17 cellular contexts compared by ENCODE assay signal in genomic region chr19:18843960-18844359, GRCh38. TPM values are rescaled to one million over a fixed set of nuclear protein-coding genes. Genes with fewer than 3 reads are reported as not detected.
A peak's percentile ranks its signal among the peaks of the same experiment; 100 is the strongest.
DNase-seq lines count a peak whose midpoint lies in the region; ATAC-seq, FAIRE-seq and TF ChIP-seq lines count a peak whose summit lies in the region.
"Had no signal": no experiment of that assay in that cellular context is flagged by ENCODE, and none has a peak within 500 bp of the region (broad histone marks: within the 10 kb centered on the region; RNA-seq: fewer than 3 reads in every experiment).

No MANE protein-coding gene starts in this region.

- H3K27ac Mint-ChIP-seq in activated naive CD4-positive, alpha-beta T cell treated with anti-CD3 and anti-CD28 coated beads, Interleukin-2, amount 50 U/mL, for 24 hours = no peak overlapping the region
- peak overlapping the region; percentile 4 for H3K27ac Mint-ChIP-seq in stimulated activated memory B cell treated with anti-CD40 and anti-IgM and Interleukin-4, amounts not matched to agents 10 μg/mL and 1 μg/mL and 100 μg/mL, for 72 hours

- intact Hi-C loops in GM12878 (cut with micrococcal nuclease; ENCODE audit: unreplicated experiment) = loop anchor here (10.0 kb wide), 2 partner anchors 159 to 389 kb away; partner anchors contain the start of gene CRTC1
- intact Hi-C loops in prostate gland (cut with DNase I) = no loop called here

- 39% methylated on average over 7 of the region's 7 CpGs for WGBS in GM12878 (ENCODE audit: insufficient coverage, insufficient replicate concordance, low lambda C conversion rate, missing lambda C conversion rate)
- 77% methylated on average over 7 of the region's 7 CpGs for WGBS in prostate gland

- POLR2A ChIA-PET in GM12878 (lab: Charles Lee) = interaction anchor here (0.6 to 1.3 kb wide), 6 partner anchors 10 to 268 kb away, joined by 3 to 10 read pairs (median 4); partner anchors contain the start of gene UPF1

- peaks cover 87% of the 10 kb centered on the region for H3K4me1 Mint-ChIP-seq in activated naive CD4-positive, alpha-beta T cell treated with anti-CD3 and anti-CD28 coated beads, Interleukin-2, amount 50 U/mL, for 24 hours
- peaks cover 97% of the 10 kb centered on the region for H3K4me1 Mint-ChIP-seq in stimulated activated memory B cell treated with anti-CD40 and anti-IgM and Interleukin-4, amounts not matched to agents 10 μg/mL and 1 μg/mL and 100 μg/mL, for 72 hours

- H2AFZ ChIP-seq in GM12878 (ENCODE audit: control insufficient read depth, low read depth, low read length) = no peak overlapping the region

- H3K27me3 ChIP-seq in SJCRH30 = no peaks in the 10 kb centered on the region
- no peaks in the 10 kb centered on the region for H3K27me3 ChIP-seq in GM12878 (replicated peaks in 1 of 2; ENCODE audit: control insufficient read depth in 2 of 2, insufficient read depth in 2 of 2, low read length in 1 of 2)
- H3K27me3 ChIP-seq in prostate gland (replicated peaks; ENCODE audit: insufficient read depth) = no peaks in the 10 kb centered on the region
- H3K27me3 ChIP-seq: gastrocnemius medialis had no signal

- RAD21 ChIA-PET in GM12878 (lab: Charles Lee; ENCODE audit: unreplicated experiment) = interaction anchor here (0.6 to 0.9 kb wide), 6 partner anchors 8 to 426 kb away, joined by 3 to 4 read pairs (median 3); no protein-coding TSS in a partner anchor

- TF ChIP-seq EP300 in GM12878 (IDR thresholded peaks at IDR 0.05; ENCODE audit: borderline replicate concordance in 1 of 2, control insufficient read depth in 1 of 2, low read depth in 2 of 2, low read length in 2 of 2) = no peak

- no TSS peak for BruUV-seq in GM12878 (replicated peaks; lab: Mats Ljungman, UMichigan)

- H3K36me3 ChIP-seq in SJCRH30 = peaks cover 16% of the 10 kb centered on the region
- peaks cover 3 to 31% of the 10 kb centered on the region in 2 experiments; a peak in 3 of 4 replicates for H3K36me3 ChIP-seq in GM12878 (ENCODE audit: control insufficient read depth in 2 of 2, insufficient read depth in 2 of 2, low read length in 1 of 2)
- no peaks in the 10 kb centered on the region for H3K36me3 ChIP-seq in prostate gland
- H3K36me3 ChIP-seq: gastrocnemius medialis had no signal

- peaks cover 87% of the 10 kb centered on the region for H3K79me2 ChIP-seq in GM12878 (ENCODE audit: control insufficient read depth, insufficient read depth, low read length)

- H3K9me3 ChIP-seq in SJCRH30 (replicated peaks) (no peaks in the 10 kb centered on the region), GM12878 (replicated peaks; ENCODE audit: control insufficient read depth, insufficient read depth, low read length) (no peaks in the 10 kb centered on the region), prostate gland (no peaks in the 10 kb centered on the region)
- H3K9me3 ChIP-seq: gastrocnemius medialis, lower lobe of right lung had no signal

- peaks cover 43% of the 10 kb centered on the region for H4K20me1 ChIP-seq in GM12878 (ENCODE audit: control insufficient read depth, insufficient read depth)

- H3K4me2 ChIP-seq in GM12878 (ENCODE audit: control insufficient read depth, insufficient read depth) = peak overlapping the region; percentile 52

- in situ Hi-C loops in GM12878 (cut with MboI) = no loop called here

- no peak for TF ChIP-seq RAD21 in GM12878 (IDR thresholded peaks at IDR 0.05; ENCODE audit: insufficient read depth, low read depth, low read length)

- H3K27me3 Mint-ChIP-seq in activated naive CD4-positive, alpha-beta T cell treated with anti-CD3 and anti-CD28 coated beads, Interleukin-2, amount 50 U/mL, for 24 hours = no peaks in the 10 kb centered on the region
- no peaks in the 10 kb centered on the region for H3K27me3 Mint-ChIP-seq in stimulated activated memory B cell treated with anti-CD40 and anti-IgM and Interleukin-4, amounts not matched to agents 10 μg/mL and 1 μg/mL and 100 μg/mL, for 72 hours
- H3K27me3 Mint-ChIP-seq: naive B cell had no signal

- TF ChIP-seq CTCF in GM12878 (IDR thresholded peaks at IDR 0.05 in 2 of 3, conservative IDR thresholded peaks at IDR 0.05 in 1 of 3; ENCODE audit: control insufficient read depth in 2 of 3, extremely low read depth in 1 of 3, insufficient read depth in 1 of 3, low read depth in 3 of 3, low read length in 3 of 3) = no peak
- TF ChIP-seq CTCF in prostate gland (IDR thresholded peaks at IDR 0.05) = no peak

- CTCF ChIA-PET in GM12878 (lab: Yijun Ruan, JAX) = interaction anchor here (0.6 to 7.4 kb wide), 8 partner anchors 9 to 393 kb away, joined by 3 to 109 read pairs (median 3); partner anchors contain the start of genes REX1BD and UPF1

- peak overlapping the region; percentile 70 for H3K4me3 Mint-ChIP-seq in activated naive CD4-positive, alpha-beta T cell treated with anti-CD3 and anti-CD28 coated beads, Interleukin-2, amount 50 U/mL, for 24 hours
- H3K4me3 Mint-ChIP-seq in stimulated activated memory B cell treated with anti-CD40 and anti-IgM and Interleukin-4, amounts not matched to agents 10 μg/mL and 1 μg/mL and 100 μg/mL, for 72 hours = no peak overlapping the region

- FAIRE-seq in GM12878 (lab: Jason Lieb, UNC) = no peak

- H3K4me3 ChIP-seq in SJCRH30 = no peak overlapping the region
- H3K4me3 ChIP-seq in GM12878 = no peak overlapping the region
- no peak overlapping the region for H3K4me3 ChIP-seq in prostate gland
- H3K4me3 ChIP-seq: gastrocnemius medialis, lower lobe of right lung had no signal

- no peaks in the 10 kb centered on the region for H3K9me3 Mint-ChIP-seq in activated naive CD4-positive, alpha-beta T cell treated with anti-CD3 and anti-CD28 coated beads, Interleukin-2, amount 50 U/mL, for 24 hours
- H3K9me3 Mint-ChIP-seq in stimulated activated memory B cell treated with anti-CD40 and anti-IgM and Interleukin-4, amounts not matched to agents 10 μg/mL and 1 μg/mL and 100 μg/mL, for 72 hours = no peaks in the 10 kb centered on the region
- H3K9me3 Mint-ChIP-seq: naive B cell had no signal

- SMC1A ChIA-PET in GM12878 (lab: Charles Lee; ENCODE audit: uncharacterized antibody, unreplicated experiment) = interaction anchor here (0.9 to 4.5 kb wide), 3 partner anchors 11 to 251 kb away, joined by 3 to 24 read pairs (median 3); partner anchors contain the start of gene UPF1

- ATAC-seq in GM12878 = peak; percentile 25
- ATAC-seq in stimulated activated memory B cell treated with anti-CD40 and anti-IgM and Interleukin-4, amounts not matched to agents 10 μg/mL and 1 μg/mL and 100 μg/mL, for 72 hours = no peak
- ATAC-seq: gastrocnemius medialis, lower lobe of right lung had no signal

- H3K36me3 Mint-ChIP-seq in activated naive CD4-positive, alpha-beta T cell treated with anti-CD3 and anti-CD28 coated beads, Interleukin-2, amount 50 U/mL, for 24 hours = peaks cover 3% of the 10 kb centered on the region
- peaks cover 2% of the 10 kb centered on the region for H3K36me3 Mint-ChIP-seq in stimulated activated memory B cell treated with anti-CD40 and anti-IgM and Interleukin-4, amounts not matched to agents 10 μg/mL and 1 μg/mL and 100 μg/mL, for 72 hours
- H3K36me3 Mint-ChIP-seq: naive B cell had no signal

- H3K9ac ChIP-seq in GM12878 (ENCODE audit: control insufficient read depth, insufficient read depth, low read length) = no peak overlapping the region

- TF ChIP-seq POLR2A in GM12878 (IDR thresholded peaks at IDR 0.05; ENCODE audit: low read depth, low read length) = no peak
- TF ChIP-seq POLR2A in prostate gland (IDR thresholded peaks at IDR 0.05) = no peak

- H3K4me1 ChIP-seq in SJCRH30 = peaks cover 11% of the 10 kb centered on the region
- H3K4me1 ChIP-seq in GM12878 (ENCODE audit: control insufficient read depth, insufficient read depth, low read length) = peaks cover 58% of the 10 kb centered on the region
- peaks cover 26% of the 10 kb centered on the region for H3K4me1 ChIP-seq in prostate gland (replicated peaks)

- no peak for DNase-seq in activated naive CD4-positive, alpha-beta T cell treated with anti-CD3 and anti-CD28 coated beads, Interleukin-2, amount 50 U/mL, for 16 hours
- DNase-seq in SJCRH30 = no peak
- DNase-seq in GM12878 (ENCODE audit: low read depth, low spot score) = no peak
- no peak for DNase-seq in NCI-H524 (lab: John Stamatoyannopoulos, UW)
- DNase-seq in prostate gland (ENCODE audit: low spot score) = no peak
- no peak for DNase-seq in Kasumi-1 (lab: John Stamatoyannopoulos, UW)
- DNase-seq: DMS153; gastrocnemius medialis; lower lobe of right lung; naive B cell; NCI-H1694; SHP77; stimulated activated CD4-positive, alpha-beta T cell treated with anti-CD3 and anti-CD28 coated beads, Interleukin-12 subunit alpha, Interleukin-12 subunit beta, amount 100 ng/mL, for 4 hours; T1000 had no signal

- 0 out of 2 replicates have a peak overlapping the region, but pooled peaks have one; percentile 23 for H3K27ac ChIP-seq in SJCRH30
- peak overlapping the region; percentile 16; the same call in 1 of the 2 replicates for H3K27ac ChIP-seq in GM12878 (ENCODE audit: control insufficient read depth, insufficient read depth)
- H3K27ac ChIP-seq in prostate gland = no peak overlapping the region
- H3K27ac ChIP-seq: gastrocnemius medialis, lower lobe of right lung had no signal

RNA-seq across cellular contexts. Expression of gene UPF1, which starts 12.2 kb away (rescaled TPM):
- 50.4 and 53.0 TPM in 2 replicates for total RNA-seq in SJCRH30 (2014; rRNA removed; shearing (Covaris generic))
- 99.0 and 125 TPM in 2 replicates for total RNA-seq in GM12878 (2013; cell fraction: nucleolus; rRNA removed)
- total RNA-seq in GM12878 (2014; rRNA removed) (35.3 and 40.6 TPM in 2 replicates), GM12878 (2014; rRNA removed; fragmentation: Illumina TruSeq; extraction: Trizol) (14.5 and 16.1 TPM in 2 replicates), GM12878 (2021) (71.9 and 80.9 TPM in 2 replicates), prostate gland (100 to 1,000 TPM; 105 to 171 TPM)
- 9.9 TPM for polyA plus RNA-seq in GM12878 (2011; ENCODE audit: low read depth)
- polyA plus RNA-seq in GM12878 (2011; rRNA removed) (8.9 and 22.8 TPM in 2 replicates), GM12878 (2014; fragmentation: Illumina TruSeq; extraction: Trizol) (26.2 and 33.5 TPM in 2 replicates), GM12878 (2014; fragmentation: Nextera tagmentation; extraction: Ambion mirVana) (1 to 10 TPM in 1 of 2 experiments, under 1 TPM in 1; 0.58 to 1.1 TPM), GM12878 (2014; rRNA removed) (35.1 and 47.1 TPM in 2 replicates), GM12878 (2016; fragmentation: Nextera tagmentation; extraction: Ambion mirVana) (1 to 10 TPM; 4.5 to 5.6 TPM)
- 23.1 and 45.0 TPM in 2 replicates for polyA plus RNA-seq in GM12878 (2011; cell fraction: cytosol; rRNA removed)
- 102 and 147 TPM in 2 replicates for polyA plus RNA-seq in GM12878 (2011; cell fraction: nucleus; rRNA removed)
- polyA plus RNA-seq in GM12878 (2012) = 27.8 and 31.0 TPM in 2 replicates
- 66.6 and 68.0 TPM in 2 replicates for polyA minus RNA-seq in GM12878 (2011; rRNA and poly(A)+ RNA removed)
- 23.4 and 30.8 TPM in 2 replicates for polyA minus RNA-seq in GM12878 (2011; cell fraction: cytosol; rRNA and poly(A)+ RNA removed)
- polyA minus RNA-seq in GM12878 (2011; cell fraction: nucleus; rRNA and poly(A)+ RNA removed) = 43.4 and 69.7 TPM in 2 replicates

RNA-seq across cellular contexts. Expression of gene CERS1, which starts 52.0 kb away (rescaled TPM):
- total RNA-seq in SJCRH30 (2014; rRNA removed; shearing (Covaris generic)) = 6.1 TPM in 2 replicates
- total RNA-seq in GM12878 (2013; cell fraction: nucleolus; rRNA removed) = not detected in 2 replicates
- total RNA-seq in GM12878 (2014; rRNA removed) (not detected in 2 replicates), GM12878 (2014; rRNA removed; fragmentation: Illumina TruSeq; extraction: Trizol) (not detected in 2 replicates), GM12878 (2021) (not detected in 2 replicates), prostate gland (10 to 100 TPM in 1 of 2 donors, not detected in 1; 38.7 TPM)
- not detected for polyA plus RNA-seq in GM12878 (2011; ENCODE audit: low read depth)
- polyA plus RNA-seq in GM12878 (2011; rRNA removed) (not detected in 2 replicates), GM12878 (2014; fragmentation: Illumina TruSeq; extraction: Trizol) (not detected in 2 replicates), GM12878 (2014; fragmentation: Nextera tagmentation; extraction: Ambion mirVana) (not detected), GM12878 (2014; rRNA removed) (0.16 TPM in 1 of 2 replicates, not detected in the other), GM12878 (2016; fragmentation: Nextera tagmentation; extraction: Ambion mirVana) (under 1 TPM in 1 of 2 experiments, not detected in 1; 0.19 TPM)
- not detected in 2 replicates for polyA plus RNA-seq in GM12878 (2011; cell fraction: cytosol; rRNA removed)
- not detected in 2 replicates for polyA plus RNA-seq in GM12878 (2011; cell fraction: nucleus; rRNA removed)
- polyA plus RNA-seq in GM12878 (2012) = 0.08 TPM in 1 of 2 replicates, not detected in the other
- polyA minus RNA-seq in GM12878 (2011; rRNA and poly(A)+ RNA removed) = not detected in 2 replicates
- not detected in 2 replicates for polyA minus RNA-seq in GM12878 (2011; cell fraction: cytosol; rRNA and poly(A)+ RNA removed)
- polyA minus RNA-seq in GM12878 (2011; cell fraction: nucleus; rRNA and poly(A)+ RNA removed) = not detected in 2 replicates
- total RNA-seq: lower lobe of right lung had no signal

RNA-seq across cellular contexts. Expression of gene COMP, which starts 52.9 kb away (rescaled TPM):
- total RNA-seq in SJCRH30 (2014; rRNA removed; shearing (Covaris generic)) = not detected in 2 replicates
- not detected in 2 replicates for total RNA-seq in GM12878 (2013; cell fraction: nucleolus; rRNA removed)
- not detected in 2 replicates for total RNA-seq in GM12878 (2014; rRNA removed)
- not detected in 2 replicates for total RNA-seq in GM12878 (2014; rRNA removed; fragmentation: Illumina TruSeq; extraction: Trizol)
- total RNA-seq in GM12878 (2021) = not detected in 2 replicates
- not detected for polyA plus RNA-seq in GM12878 (2011; ENCODE audit: low read depth)
- polyA plus RNA-seq in GM12878 (2011; rRNA removed) = not detected in 2 replicates
- 0.04 and 0.08 TPM in 2 replicates for polyA plus RNA-seq in GM12878 (2011; cell fraction: cytosol; rRNA removed)
- 0.09 and 0.15 TPM in 2 replicates for polyA plus RNA-seq in GM12878 (2011; cell fraction: nucleus; rRNA removed)
- not detected in 2 replicates for polyA plus RNA-seq in GM12878 (2012)
- not detected in 2 replicates for polyA plus RNA-seq in GM12878 (2014; fragmentation: Illumina TruSeq; extraction: Trizol)
- not detected for polyA plus RNA-seq in GM12878 (2014; fragmentation: Nextera tagmentation; extraction: Ambion mirVana)
- polyA plus RNA-seq in GM12878 (2014; rRNA removed) = not detected in 2 replicates
- polyA plus RNA-seq in GM12878 (2016; fragmentation: Nextera tagmentation; extraction: Ambion mirVana) = under 1 TPM in 1 of 2 experiments, not detected in 1; 0.17 TPM
- not detected in 2 replicates for polyA minus RNA-seq in GM12878 (2011; rRNA and poly(A)+ RNA removed)
- not detected in 2 replicates for polyA minus RNA-seq in GM12878 (2011; cell fraction: cytosol; rRNA and poly(A)+ RNA removed)
- polyA minus RNA-seq in GM12878 (2011; cell fraction: nucleus; rRNA and poly(A)+ RNA removed) = not detected in 2 replicates
- total RNA-seq in prostate gland = 1 to 10 TPM in 1 of 2 donors, under 1 TPM in 1; 0.09 to 2.0 TPM
- total RNA-seq: pulmonary artery endothelial cell had no signal

Comparison
In these comparisons a context has a peak if more than half of its experiments do, and no peak if none do; other contexts are left out.
1. H3K27ac ChIP-seq: peak in SJCRH30 (single experiment) and GM12878 (single experiment); none in prostate gland (0 of 2).